In the genomic region with DNA sequence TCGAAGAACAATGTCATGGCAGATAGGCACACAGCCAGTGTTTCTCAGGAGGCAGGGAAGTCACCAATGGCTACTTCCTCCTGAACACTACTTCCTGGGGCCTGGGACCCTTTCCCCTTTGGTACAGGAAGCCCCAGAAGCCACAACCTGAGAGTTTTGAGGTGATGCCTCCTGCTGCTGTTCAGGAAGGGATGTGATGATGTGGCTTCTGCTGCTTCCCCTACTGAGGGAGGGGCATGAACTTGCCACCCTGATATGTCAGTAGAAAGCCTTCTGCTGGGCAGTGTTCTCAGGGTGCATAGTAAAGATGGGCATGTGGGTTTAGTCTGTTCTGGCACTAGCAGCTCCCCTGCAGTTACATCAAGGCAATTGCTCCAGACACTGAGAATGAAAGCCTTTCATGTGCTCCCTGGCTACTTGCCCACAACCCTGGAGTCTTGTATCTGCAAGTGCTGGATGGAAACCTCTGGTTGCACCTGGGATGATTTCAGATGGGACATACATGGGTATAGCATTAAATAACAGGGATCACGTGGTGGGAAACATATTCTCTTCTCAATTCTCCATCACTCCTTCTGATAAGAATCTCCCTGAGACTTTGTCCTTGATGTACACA, we compare ENCODE assay signal across 21 cellular contexts.
DNase-seq lines count a peak whose midpoint lies in the region; TF ChIP-seq lines count a peak whose summit lies in the region.
"Had no signal": no experiment of that assay in that cellular context is flagged by ENCODE, and none has a peak within 500 bp of the region (broad histone marks: within the 10 kb centered on the region; RNA-seq: fewer than 3 reads in every experiment).

No MANE protein-coding gene starts in this region.

- no peak overlapping the region for H3K27ac ChIP-seq in coronary artery
- H3K27ac ChIP-seq: ascending aorta, C4-2B, heart right ventricle, right atrium auricular region, SJCRH30 had no signal

- intact Hi-C loops in posterior vena cava (cut with DNase I), result no loop called here

- DNase-seq in NCI-H345 (lab: John Stamatoyannopoulos, UW), result peak; percentile 14
- no peak for DNase-seq in NCI-H345 treated with DMSO at 0.1 percent for 48 hours (lab: John Stamatoyannopoulos, UW; ENCODE audit: unreplicated experiment)
- peak; percentile 80 for DNase-seq in CMK (ENCODE audit: low read depth)
- DNase-seq in UCSD-AML1 (lab: John Stamatoyannopoulos, UW; ENCODE audit: unreplicated experiment), result peak; percentile 79
- DNase-seq in medulla oblongata (ENCODE audit: extremely low spot score), result peak; percentile 59
- no peak for DNase-seq in coronary artery (ENCODE audit: low spot score)
- DNase-seq in DMS153 (lab: John Stamatoyannopoulos, UW), result no peak
- DNase-seq in posterior vena cava (ENCODE audit: low spot score), result no peak
- DNase-seq: activated CD4-positive, alpha-beta T cell treated with anti-CD3 and anti-CD28 coated beads, Interleukin-2, amount 50 U/mL, for 48 hours; activated naive CD4-positive, alpha-beta T cell; central memory CD4-positive, alpha-beta T cell; heart right ventricle; KBM-7; left colon; NCI-H1694; NCI-H510A; occipital lobe; SJCRH30 had no signal

- H3K4me3 ChIP-seq in coronary artery, result no peak overlapping the region
- H3K4me3 ChIP-seq: ascending aorta, heart right ventricle, right atrium auricular region, SJCRH30 had no signal

- TF ChIP-seq CTCF in coronary artery (IDR thresholded peaks at IDR 0.05), result no peak

Comparison
In these comparisons a context has a peak if more than half of its experiments do, and no peak if none do; other contexts are left out.
1. DNase-seq: peak in NCI-H345 (single experiment), CMK (single experiment), UCSD-AML1 (single experiment) and medulla oblongata (single experiment); none in NCI-H345 treated with DMSO at 0.1 percent for 48 hours (single experiment), coronary artery (single experiment), DMS153 (single experiment) and posterior vena cava (single experiment).